Comparison of ENCODE assay signal across 17 cellular contexts in genomic region chr2:212957624-212958023, GRCh38.
DNase-seq lines count a peak whose midpoint lies in the region; ATAC-seq, FAIRE-seq and TF ChIP-seq lines count a peak whose summit lies in the region.
"Had no signal": no experiment of that assay in that cellular context is flagged by ENCODE, and none has a peak within 500 bp of the region (broad histone marks: within the 10 kb centered on the region; RNA-seq: fewer than 3 reads in every experiment).

No MANE protein-coding gene starts in this region.

- H3K27ac ChIP-seq in lung (ENCODE audit: low read depth in 1 of 2, low read length in 1 of 2) = no peak overlapping the region
- H3K27ac ChIP-seq: SJCRH30 had no signal

- H3K27me3 ChIP-seq in lung (ENCODE audit: control insufficient read depth, insufficient read depth) = no peaks in the 10 kb centered on the region
- H3K27me3 ChIP-seq: SJCRH30 had no signal

- peaks cover 3% of the 10 kb centered on the region for H3K9me3 Mint-ChIP-seq in activated CD8-positive, alpha-beta T cell treated with anti-CD3 and anti-CD28 coated beads for 36 hours
- H3K9me3 Mint-ChIP-seq: brain, IgD-negative memory B cell had no signal

- H3K27ac Mint-ChIP-seq in activated CD8-positive, alpha-beta T cell treated with anti-CD3 and anti-CD28 coated beads for 36 hours = peak overlapping the region; percentile 68
- H3K27ac Mint-ChIP-seq: brain, IgD-negative memory B cell had no signal

- DNase-seq in AML-193 (lab: John Stamatoyannopoulos, UW) (peak; percentile 82 to 85), GF-D8 (lab: John Stamatoyannopoulos, UW) (peak; percentile 99), lung (ENCODE audit: low spot score) (no peak), islet precursor cell (no peak), OCI-M2 (lab: John Stamatoyannopoulos, UW; ENCODE audit: unreplicated experiment) (no peak), H54 (ENCODE audit: insufficient read length, low spot score) (no peak)
- no peak for DNase-seq in activated CD8-positive, alpha-beta T cell treated with anti-CD3 and anti-CD28 coated beads for 36 hours
- DNase-seq: DMS 273 treated with DMSO at 0.1 percent for 48 hours, naive B cell, NCI-H146, NCI-H226, SJCRH30 had no signal

- POLR2A ChIA-PET in activated CD8-positive, alpha-beta T cell treated with anti-CD3 and anti-CD28 coated beads for 36 hours (lab: Charles Lee) = no interaction called here

- CTCF ChIA-PET in activated CD8-positive, alpha-beta T cell treated with anti-CD3 and anti-CD28 coated beads for 36 hours (lab: Charles Lee) = interaction anchor here (0.6 to 2.3 kb wide), 6 partner anchors 9 to 196 kb away, joined by 3 to 9 read pairs (median 4); no protein-coding TSS in a partner anchor

- H3K36me3 Mint-ChIP-seq in activated CD8-positive, alpha-beta T cell treated with anti-CD3 and anti-CD28 coated beads for 36 hours (ENCODE audit: low read depth) = no peaks in the 10 kb centered on the region
- H3K36me3 Mint-ChIP-seq: brain, IgD-negative memory B cell had no signal

- no peaks in the 10 kb centered on the region for H3K9me3 ChIP-seq in lung (ENCODE audit: control insufficient read depth in 2 of 2, insufficient read depth in 1 of 2, low read length in 1 of 2)
- H3K9me3 ChIP-seq: SJCRH30 had no signal

- no peak for TF ChIP-seq POLR2A in H54 (IDR thresholded peaks at IDR 0.05; ENCODE audit: low read depth, low read length)

- H3K27me3 Mint-ChIP-seq in activated CD8-positive, alpha-beta T cell treated with anti-CD3 and anti-CD28 coated beads for 36 hours = no peaks in the 10 kb centered on the region
- H3K27me3 Mint-ChIP-seq: brain, IgD-negative memory B cell, naive B cell had no signal

- TF ChIP-seq CTCF in activated CD8-positive, alpha-beta T cell treated with anti-CD3 and anti-CD28 coated beads for 36 hours (IDR thresholded peaks at IDR 0.05) = no peak
- TF ChIP-seq CTCF in lung (IDR thresholded peaks at IDR 0.05; ENCODE audit: control extremely low read depth, extremely low read depth) = no peak

- intact Hi-C loops in activated CD8-positive, alpha-beta T cell treated with anti-CD3 and anti-CD28 coated beads for 36 hours (cut with micrococcal nuclease) = loop anchor here (5.0 kb wide), 1 partner anchor 65 kb away; no protein-coding TSS in a partner anchor

- H3K4me1 Mint-ChIP-seq in activated CD8-positive, alpha-beta T cell treated with anti-CD3 and anti-CD28 coated beads for 36 hours (ENCODE audit: low read depth) = peaks cover 46% of the 10 kb centered on the region
- H3K4me1 Mint-ChIP-seq: brain, IgD-negative memory B cell had no signal

- peaks cover 0 to 2% of the 10 kb centered on the region in 2 donors for H3K36me3 ChIP-seq in lung (ENCODE audit: control insufficient read depth in 2 of 2, insufficient read depth in 2 of 2, low read length in 2 of 2)
- H3K36me3 ChIP-seq: SJCRH30 had no signal

- no peak overlapping the region for H3K4me3 Mint-ChIP-seq in activated CD8-positive, alpha-beta T cell treated with anti-CD3 and anti-CD28 coated beads for 36 hours
- H3K4me3 Mint-ChIP-seq: brain, naive B cell had no signal

- ATAC-seq in activated CD8-positive, alpha-beta T cell treated with anti-CD3 and anti-CD28 coated beads for 36 hours = peak; percentile 31
- ATAC-seq in lung (ENCODE audit: insufficient read depth, low FRiP score) (peak; percentile 51), HG02885 (IDR thresholded peaks at IDR 0.05; ENCODE audit: poor library complexity, unreplicated experiment) (no peak)
- ATAC-seq: left lobe of liver had no signal

- H3K4me3 ChIP-seq in lung = no peak overlapping the region
- H3K4me3 ChIP-seq: SJCRH30 had no signal

- no peak for FAIRE-seq in H54 (lab: Jason Lieb, UNC)
- FAIRE-seq: GM18507 had no signal

- peaks cover 0 to 10% of the 10 kb centered on the region in 2 donors for H3K4me1 ChIP-seq in lung (ENCODE audit: control insufficient read depth in 2 of 2, insufficient read depth in 2 of 2, low read length in 2 of 2)
- H3K4me1 ChIP-seq: SJCRH30 had no signal

Comparison
In these comparisons a context has a peak if more than half of its experiments do, and no peak if none do; other contexts are left out.
1. DNase-seq: peak in AML-193 (2 of 2) and GF-D8 (single experiment); none in activated CD8-positive, alpha-beta T cell treated with anti-CD3 and anti-CD28 coated beads for 36 hours (single experiment), lung (single experiment), islet precursor cell (single experiment), OCI-M2 (single experiment) and H54 (single experiment).